In genomic region chr19:12939908-12940533, GRCh38 we compare ENCODE assay signal across 9 cellular contexts. TPM values are rescaled to one million over a fixed set of nuclear protein-coding genes. Genes with fewer than 3 reads are reported as not detected.
DNase-seq lines count a peak whose midpoint lies in the region; TF ChIP-seq lines count a peak whose summit lies in the region.
"Had no signal": no experiment of that assay in that cellular context is flagged by ENCODE, and none has a peak within 500 bp of the region (broad histone marks: within the 10 kb centered on the region; RNA-seq: fewer than 3 reads in every experiment).

No MANE protein-coding gene starts in this region.

- H3K27ac ChIP-seq in SJCRH30, result no peak overlapping the region
- H3K27ac ChIP-seq in esophagus muscularis mucosa (replicated peaks in 1 of 4), result peak overlapping the region; percentile 88 to 96 (median 93)
- H3K27ac ChIP-seq in prostate gland, result peak overlapping the region; percentile 13 to 90

- 65% methylated on average over 12 of the region's 12 CpGs for WGBS in esophagus muscularis mucosa
- WGBS in prostate gland, result 48% methylated on average over 12 of the region's 12 CpGs

- DNase-seq in GM06990 (ENCODE audit: extremely low read depth, insufficient read length), result no peak
- DNase-seq in SJCRH30, result no peak
- no peak for DNase-seq in esophagus muscularis mucosa (ENCODE audit: extremely low spot score)
- no peak for DNase-seq in prostate gland (ENCODE audit: low spot score)
- DNase-seq in SIG-M5 treated with dmso at 0.1 percent for 504 hours (lab: John Stamatoyannopoulos, UW; ENCODE audit: unreplicated experiment), result no peak
- no peak for DNase-seq in NCI-H2227 (lab: John Stamatoyannopoulos, UW; ENCODE audit: unreplicated experiment)
- no peak for DNase-seq in D341Med (ENCODE audit: low spot score)
- DNase-seq in GM10266 (ENCODE audit: extremely low spot score), result no peak
- DNase-seq: SIG-M5 had no signal

- TF ChIP-seq CTCF in GM06990 (IDR thresholded peaks at IDR 0.05; ENCODE audit: insufficient read depth, low read length, poor library complexity, severe bottlenecking) (no peak), esophagus muscularis mucosa (IDR thresholded peaks at IDR 0.05) (no peak), prostate gland (IDR thresholded peaks at IDR 0.05) (no peak), GM10266 (IDR thresholded peaks at IDR 0.05; ENCODE audit: control insufficient read depth, insufficient read depth, low read depth, missing control alignments) (no peak)

- intact Hi-C loops in esophagus muscularis mucosa (cut with DNase I), result no loop called here
- intact Hi-C loops in prostate gland (cut with DNase I), result loop anchor here (10.0 kb wide), 1 partner anchor 55 kb away; the partner anchor contains the start of genes DNASE2 and KLF1

- H3K4me1 ChIP-seq in SJCRH30, result peaks cover 15% of the 10 kb centered on the region
- H3K4me1 ChIP-seq in esophagus muscularis mucosa, result peaks cover 46 to 70% (median 55%) of the 10 kb centered on the region in 4 donors
- peaks cover 28% of the 10 kb centered on the region for H3K4me1 ChIP-seq in prostate gland (replicated peaks)

- H3K27me3 ChIP-seq in GM06990 (replicated peaks; ENCODE audit: control insufficient read depth, insufficient read depth, low read length) (no peaks in the 10 kb centered on the region), SJCRH30 (no peaks in the 10 kb centered on the region), esophagus muscularis mucosa (no peaks in the 10 kb centered on the region), prostate gland (replicated peaks; ENCODE audit: insufficient read depth) (no peaks in the 10 kb centered on the region)

- peak overlapping the region; percentile 99 for H3K4me3 ChIP-seq in GM06990 (replicated peaks; ENCODE audit: low read depth, low read length)
- H3K4me3 ChIP-seq in SJCRH30, result peak overlapping the region; percentile 90
- H3K4me3 ChIP-seq in esophagus muscularis mucosa, result peak overlapping the region; percentile 78 to 99 (median 88)
- peak overlapping the region; percentile 99 for H3K4me3 ChIP-seq in prostate gland

- TF ChIP-seq POLR2A in esophagus muscularis mucosa (IDR thresholded peaks at IDR 0.05; ENCODE audit: low read depth) (no peak), prostate gland (IDR thresholded peaks at IDR 0.05) (no peak)

- H3K36me3 ChIP-seq in GM06990 (ENCODE audit: control insufficient read depth, insufficient read depth, low read length) (peaks cover 34% of the 10 kb centered on the region), SJCRH30 (peaks cover 55% of the 10 kb centered on the region), esophagus muscularis mucosa (peaks cover 49 to 54% (median 51%) of the 10 kb centered on the region in 4 donors), prostate gland (peaks cover 15 to 16% of the 10 kb centered on the region in 2 donors)

- H3K9me3 ChIP-seq in SJCRH30 (replicated peaks) (no peaks in the 10 kb centered on the region), esophagus muscularis mucosa (no peaks in the 10 kb centered on the region), prostate gland (no peaks in the 10 kb centered on the region)

- TF ChIP-seq EP300 in esophagus muscularis mucosa (IDR thresholded peaks at IDR 0.05), result no peak

RNA-seq across cellular contexts. Expression of gene CALR, which starts 1.6 kb away (rescaled TPM):
- 940 and 960 TPM in 2 replicates for total RNA-seq in SJCRH30 (2014; rRNA removed; shearing (Covaris generic))
- total RNA-seq in esophagus muscularis mucosa, result 100 to 1,000 TPM; 200 to 300 (median 270) TPM
- 100 to 1,000 TPM; 532 to 980 TPM for total RNA-seq in prostate gland

RNA-seq across cellular contexts. Expression of gene RAD23A, which starts 5.6 kb away (rescaled TPM):
- 129 and 131 TPM in 2 replicates for total RNA-seq in SJCRH30 (2014; rRNA removed; shearing (Covaris generic))
- total RNA-seq in esophagus muscularis mucosa (100 to 1,000 TPM; 138 to 218 (median 181) TPM), prostate gland (100 to 1,000 TPM; 113 to 145 TPM)

RNA-seq across cellular contexts. Expression of gene FARSA, which starts 6.5 kb away (rescaled TPM):
- total RNA-seq in SJCRH30 (2014; rRNA removed; shearing (Covaris generic)), result 65.8 and 77.3 TPM in 2 replicates
- total RNA-seq in esophagus muscularis mucosa (10 to 100 TPM; 21.6 to 49.2 (median 35.8) TPM), prostate gland (10 to 100 TPM; 54.8 to 65.0 TPM)

RNA-seq across cellular contexts. Expression of gene GADD45GIP1, which starts 17.0 kb away (rescaled TPM):
- total RNA-seq in SJCRH30 (2014; rRNA removed; shearing (Covaris generic)), result 59.9 and 71.5 TPM in 2 replicates
- total RNA-seq in esophagus muscularis mucosa (10 to 100 TPM; 33.0 to 60.1 (median 49.3) TPM), prostate gland (10 to 100 TPM; 29.9 to 58.7 TPM)

RNA-seq across cellular contexts. Expression of gene SYCE2, which starts 20.9 kb away (rescaled TPM):
- 0.24 TPM in 1 of 2 replicates, not detected in the other for total RNA-seq in SJCRH30 (2014; rRNA removed; shearing (Covaris generic))
- total RNA-seq in esophagus muscularis mucosa (under 1 TPM in 1 of 4 donors, not detected in 3; 0.97 TPM), prostate gland (1 to 10 TPM in 1 of 2 donors, under 1 TPM in 1; 0.18 to 5.9 TPM)
